Comparison of ENCODE assay signal across 18 cellular contexts in genomic region chr9:112158629-112159228, GRCh38.
"Had no signal": no experiment of that assay in that cellular context is flagged by ENCODE, and none has a peak within 500 bp of the region (broad histone marks: within the 10 kb centered on the region; RNA-seq: fewer than 3 reads in every experiment).

No MANE protein-coding gene starts in this region.

- H3K4me1 ChIP-seq: ascending aorta, breast epithelium, thyroid gland had no signal

- H3K36me3 ChIP-seq: breast epithelium, thyroid gland had no signal

- H3K4me3 Mint-ChIP-seq: activated CD4-positive, alpha-beta T cell treated with anti-CD3 and anti-CD28 coated beads for 36 hours; activated naive CD4-positive, alpha-beta T cell treated with anti-CD3 and anti-CD28 coated beads, Interleukin-2, amount 50 U/mL, for 24 hours; nephron progenitor cell; T-helper 2 cell treated with Interferon-gamma antibody and Interleukin-4, amounts not matched to agents 5 μg/mL and 100 μg/mL, for 36 hours had no signal

- DNase-seq: activated CD4-positive, alpha-beta T cell treated with anti-CD3 and anti-CD28 coated beads for 36 hours; activated CD4-positive, alpha-beta T cell treated with anti-CD3 and anti-CD28 coated beads, Interleukin-2, amount 50 U/mL, for 48 hours; activated gamma-delta T cell; cerebellar nuclear complex; effector CD4-positive, alpha-beta T cell; midbrain; nephron progenitor cell; nucleus accumbens; stimulated activated CD4-positive, alpha-beta T cell treated with anti-CD3 and anti-CD28 coated beads, Interleukin-12 subunit alpha, Interleukin-12 subunit beta, amount 100 ng/mL, for 4 hours; stimulated activated CD4-positive, alpha-beta T cell treated with anti-CD3 and anti-CD28 coated beads, Interleukin-1b, Interleukin-23, amount 100 ng/mL, for 48 hours; stimulated activated CD8-positive, alpha-beta memory T cell treated with anti-CD3 and anti-CD28 coated beads, Interleukin-4, amount 100 ng/mL, for 48 hours; stimulated activated naive CD4-positive, alpha-beta T cell; thyroid gland had no signal

- H3K4me3 ChIP-seq: ascending aorta, breast epithelium, lung, thyroid gland had no signal

- H3K9me3 Mint-ChIP-seq: activated naive CD4-positive, alpha-beta T cell treated with anti-CD3 and anti-CD28 coated beads, Interleukin-2, amount 50 U/mL, for 24 hours; nephron progenitor cell; T-helper 2 cell treated with Interferon-gamma antibody and Interleukin-4, amounts not matched to agents 5 μg/mL and 100 μg/mL, for 36 hours had no signal

- H3K27ac ChIP-seq: ascending aorta, thyroid gland had no signal

- H3K9me3 ChIP-seq: ascending aorta, breast epithelium, thyroid gland had no signal

- ATAC-seq: activated CD4-positive, alpha-beta T cell treated with anti-CD3 and anti-CD28 coated beads for 36 hours had no signal

- H3K27me3 ChIP-seq: ascending aorta, breast epithelium, thyroid gland had no signal

- H3K27me3 Mint-ChIP-seq: activated CD4-positive, alpha-beta T cell treated with anti-CD3 and anti-CD28 coated beads for 36 hours; activated naive CD4-positive, alpha-beta T cell treated with anti-CD3 and anti-CD28 coated beads, Interleukin-2, amount 50 U/mL, for 24 hours had no signal

- H3K27ac Mint-ChIP-seq: activated CD4-positive, alpha-beta T cell treated with anti-CD3 and anti-CD28 coated beads for 36 hours; activated naive CD4-positive, alpha-beta T cell treated with anti-CD3 and anti-CD28 coated beads, Interleukin-2, amount 50 U/mL, for 24 hours; nephron progenitor cell; T-helper 2 cell treated with Interferon-gamma antibody and Interleukin-4, amounts not matched to agents 5 μg/mL and 100 μg/mL, for 36 hours had no signal

- H3K4me1 Mint-ChIP-seq: activated CD4-positive, alpha-beta T cell treated with anti-CD3 and anti-CD28 coated beads for 36 hours; activated naive CD4-positive, alpha-beta T cell treated with anti-CD3 and anti-CD28 coated beads, Interleukin-2, amount 50 U/mL, for 24 hours had no signal
